ENCODE assay signal across 30 cellular contexts in the genomic region with DNA sequence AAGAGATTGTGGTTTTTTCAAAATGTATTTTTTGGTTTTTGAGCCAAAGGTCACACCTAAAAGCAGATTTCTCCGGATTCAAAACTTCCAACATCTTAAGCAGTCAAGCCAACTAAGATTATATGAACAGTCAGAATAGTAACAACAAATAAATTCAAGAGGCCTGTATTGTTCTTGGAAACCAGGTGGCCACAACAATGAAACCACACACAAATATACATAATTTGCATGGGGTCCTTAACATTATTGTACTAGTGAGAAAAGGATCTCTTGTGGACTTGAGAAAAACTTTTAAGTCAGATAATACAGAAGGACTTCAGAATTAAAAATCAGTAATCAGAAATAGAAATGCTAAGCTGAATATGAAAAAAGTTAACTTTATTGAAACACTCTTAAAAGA.
"Had no signal": no experiment of that assay in that cellular context is flagged by ENCODE, and none has a peak within 500 bp of the region (broad histone marks: within the 10 kb centered on the region; RNA-seq: fewer than 3 reads in every experiment).

No MANE protein-coding gene starts in this region.

- H3K27ac Mint-ChIP-seq: activated T-cell treated with anti-CD3 and anti-CD28 coated beads, Interleukin-2, amount 50 U/mL, for 24 hours; dendritic cell treated with granulocyte-macrophage colony-stimulating factor and Interleukin-4, amounts not matched to agents 40 ng/mL and 50 ng/mL, for 4 days; neural progenitor cell; stimulated activated naive B cell treated with anti-CD40 and anti-IgM and Interleukin-4, amounts not matched to agents 10 μg/mL and 1 μg/mL and 100 μg/mL, for 72 hours had no signal

- DNase-seq: activated CD4-positive, alpha-beta T cell treated with anti-CD3 and anti-CD28 coated beads for 4 hours; activated CD4-positive, alpha-beta T cell treated with anti-CD3 and anti-CD28 coated beads, Interleukin-2, amount 50 U/mL, for 4 hours; activated CD8-positive, alpha-beta memory T cell treated with anti-CD3 and anti-CD28 coated beads, Interleukin-2, amount 50 U/mL, for 48 hours; activated gamma-delta T cell; activated naive CD4-positive, alpha-beta T cell treated with anti-CD3 and anti-CD28 coated beads, Interleukin-2, amount 50 U/mL, for 16 hours; activated T-cell treated with anti-CD3 and anti-CD28 coated beads, Interleukin-2, amount 50 U/mL, for 24 hours; central memory CD4-positive, alpha-beta T cell; esophagus squamous epithelium; foreskin melanocyte; heart right ventricle; left lung; mesendoderm; natural killer cell; occipital lobe; stimulated activated CD4-positive, alpha-beta T cell treated with anti-CD3 and anti-CD28 coated beads, Interleukin-15, amount 100 ng/mL, for 24 hours; stimulated activated CD4-positive, alpha-beta T cell treated with anti-CD3 and anti-CD28 coated beads, Interleukin-2, amount 100 ng/mL, for 24 hours; stimulated activated naive B cell treated with anti-CD40 and anti-IgM and Interleukin-4, amounts not matched to agents 10 μg/mL and 1 μg/mL and 100 μg/mL, for 72 hours; stomach; T-helper 9 cell; thyroid gland; upper lobe of left lung had no signal

- H3K36me3 ChIP-seq: breast epithelium, neural progenitor cell, thyroid gland had no signal

- FAIRE-seq: islet of Langerhans, TTC549 had no signal

- H3K9ac ChIP-seq: neural progenitor cell had no signal

- H3K9me3 Mint-ChIP-seq: activated T-cell treated with anti-CD3 and anti-CD28 coated beads, Interleukin-2, amount 50 U/mL, for 24 hours; dendritic cell treated with granulocyte-macrophage colony-stimulating factor and Interleukin-4, amounts not matched to agents 40 ng/mL and 50 ng/mL, for 4 days; natural killer cell; neural progenitor cell; stimulated activated naive B cell treated with anti-CD40 and anti-IgM and Interleukin-4, amounts not matched to agents 10 μg/mL and 1 μg/mL and 100 μg/mL, for 72 hours had no signal

- H2AFZ ChIP-seq: neural progenitor cell had no signal

- H3K4me1 ChIP-seq: breast epithelium, neural progenitor cell had no signal

- ATAC-seq: heart right ventricle; left lung; natural killer cell; stimulated activated naive B cell treated with anti-CD40 and anti-IgM and Interleukin-4, amounts not matched to agents 10 μg/mL and 1 μg/mL and 100 μg/mL, for 72 hours had no signal

- H3K27me3 ChIP-seq: breast epithelium, esophagus squamous epithelium, heart right ventricle, left lung, neural progenitor cell, right atrium auricular region, stomach, thyroid gland, upper lobe of left lung had no signal

- H3K4me3 ChIP-seq: breast epithelium, esophagus squamous epithelium, heart right ventricle, left lung, lung, neural progenitor cell, right atrium auricular region, stomach, thyroid gland, upper lobe of left lung had no signal

- H3K27ac ChIP-seq: breast epithelium, epithelial cell of prostate, esophagus squamous epithelium, heart right ventricle, left lung, neural progenitor cell, right atrium auricular region, stomach, thyroid gland, upper lobe of left lung, VCaP had no signal

- H3K4me1 Mint-ChIP-seq: neural progenitor cell had no signal

- H3K4me3 Mint-ChIP-seq: activated T-cell treated with anti-CD3 and anti-CD28 coated beads, Interleukin-2, amount 50 U/mL, for 24 hours; dendritic cell treated with granulocyte-macrophage colony-stimulating factor and Interleukin-4, amounts not matched to agents 40 ng/mL and 50 ng/mL, for 4 days; natural killer cell; neural progenitor cell; stimulated activated naive B cell treated with anti-CD40 and anti-IgM and Interleukin-4, amounts not matched to agents 10 μg/mL and 1 μg/mL and 100 μg/mL, for 72 hours had no signal

- H3K9me3 ChIP-seq: breast epithelium, esophagus squamous epithelium, heart right ventricle, left lung, right atrium auricular region, stomach, thyroid gland, upper lobe of left lung had no signal

- H3K27me3 Mint-ChIP-seq: activated T-cell treated with anti-CD3 and anti-CD28 coated beads, Interleukin-2, amount 50 U/mL, for 24 hours; dendritic cell treated with granulocyte-macrophage colony-stimulating factor and Interleukin-4, amounts not matched to agents 40 ng/mL and 50 ng/mL, for 4 days; stimulated activated naive B cell treated with anti-CD40 and anti-IgM and Interleukin-4, amounts not matched to agents 10 μg/mL and 1 μg/mL and 100 μg/mL, for 72 hours had no signal

- H3K36me3 Mint-ChIP-seq: natural killer cell had no signal

- H3K4me2 ChIP-seq: neural progenitor cell had no signal
